11 cellular contexts compared by ENCODE assay signal in the genomic region with DNA sequence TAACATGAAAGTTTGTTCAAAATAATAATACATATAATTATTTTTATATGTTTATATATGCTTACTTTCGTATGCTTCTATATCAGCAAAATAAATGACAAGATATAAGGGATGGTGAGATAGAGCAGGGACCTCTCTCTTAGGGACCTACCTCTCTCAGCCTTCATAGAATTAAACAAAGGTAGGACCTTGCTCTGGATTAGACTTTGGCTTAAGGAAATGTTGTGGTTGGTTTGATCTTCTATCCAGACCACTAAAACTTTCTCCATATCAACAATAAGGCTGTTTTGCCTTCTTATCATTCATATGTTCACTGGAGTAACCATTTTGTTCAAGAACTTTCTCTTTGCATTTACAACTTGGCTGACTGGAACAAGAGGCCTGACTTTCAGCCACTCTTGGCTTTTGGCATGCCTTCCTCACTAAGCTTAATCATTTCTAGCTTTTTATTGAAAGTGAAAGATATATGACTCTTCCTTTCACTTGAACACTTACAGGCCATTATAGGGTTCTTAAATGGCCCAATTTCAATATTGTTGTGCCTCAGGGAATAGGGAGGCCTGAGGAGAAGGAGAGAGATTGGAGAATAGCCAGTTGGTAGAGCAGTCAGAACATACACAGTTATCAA. TPM values are rescaled to one million over a fixed set of nuclear protein-coding genes. Genes with fewer than 3 reads are reported as not detected.
DNase-seq lines count a peak whose midpoint lies in the region; ATAC-seq and TF ChIP-seq lines count a peak whose summit lies in the region.
"Had no signal": no experiment of that assay in that cellular context is flagged by ENCODE, and none has a peak within 500 bp of the region (broad histone marks: within the 10 kb centered on the region; RNA-seq: fewer than 3 reads in every experiment).

No MANE protein-coding gene starts in this region.

- CTCF ChIA-PET in A673 (lab: Charles Lee) = no interaction called here

- ATAC-seq in GM19023 (IDR thresholded peaks at IDR 0.05; ENCODE audit: unreplicated experiment) (peak; percentile 74), HG02642 (IDR thresholded peaks at IDR 0.05; ENCODE audit: poor library complexity, unreplicated experiment) (peak; percentile 47), HG03558 (IDR thresholded peaks at IDR 0.05; ENCODE audit: extremely low read depth, unreplicated experiment) (peak; percentile 76), upper lobe of right lung (no peak)
- ATAC-seq: effector memory CD8-positive, alpha-beta T cell had no signal

- H3K27me3 Mint-ChIP-seq in CD14-positive monocyte (ENCODE audit: low read depth in 3 of 3) = peaks cover 0 to 1% (median 0%) of the 10 kb centered on the region in 3 donors
- H3K27me3 Mint-ChIP-seq: effector memory CD8-positive, alpha-beta T cell had no signal

- no peak overlapping the region for H3K27ac ChIP-seq in A673 (ENCODE audit: low read depth, low read length, poor library complexity, severe bottlenecking)
- H3K27ac ChIP-seq in upper lobe of right lung = no peak overlapping the region
- H3K27ac ChIP-seq: C4-2B had no signal

- H3K4me1 ChIP-seq in A673 (ENCODE audit: insufficient read depth, low read length, poor library complexity, severe bottlenecking) (peaks cover 11% of the 10 kb centered on the region), upper lobe of right lung (no peaks in the 10 kb centered on the region)

- H3K4me3 Mint-ChIP-seq in CD14-positive monocyte = no peak overlapping the region
- H3K4me3 Mint-ChIP-seq: effector memory CD8-positive, alpha-beta T cell had no signal

- H3K4me3 ChIP-seq in A673 (ENCODE audit: low read depth, low read length, poor library complexity, severe bottlenecking) (no peak overlapping the region), upper lobe of right lung (no peak overlapping the region)

- intact Hi-C loops in A673 (cut with micrococcal nuclease; ENCODE audit: unreplicated experiment) (no loop called here), CD14-positive monocyte (cut with micrococcal nuclease) (no loop called here), upper lobe of right lung (cut with DNase I) (no loop called here)

- no peaks in the 10 kb centered on the region for H3K36me3 Mint-ChIP-seq in CD14-positive monocyte

- H3K36me3 ChIP-seq in A673 (ENCODE audit: insufficient read depth, low read length, poor library complexity, severe bottlenecking) (no peaks in the 10 kb centered on the region), upper lobe of right lung (no peaks in the 10 kb centered on the region)

- POLR2A ChIA-PET in A673 (lab: Charles Lee; ENCODE audit: low non-redundant PET) = no interaction called here

- no peaks in the 10 kb centered on the region for H3K9me3 ChIP-seq in A673 (ENCODE audit: low read depth, low read length, poor library complexity, severe bottlenecking)
- H3K9me3 ChIP-seq in upper lobe of right lung = no peaks in the 10 kb centered on the region

- H3K9me3 Mint-ChIP-seq in CD14-positive monocyte = peaks cover 0 to 3% (median 0%) of the 10 kb centered on the region in 7 donors
- H3K9me3 Mint-ChIP-seq: effector memory CD8-positive, alpha-beta T cell had no signal

- no peaks in the 10 kb centered on the region for H3K27me3 ChIP-seq in A673 (replicated peaks; ENCODE audit: insufficient read depth, low read depth, low read length, poor library complexity)
- H3K27me3 ChIP-seq in upper lobe of right lung = no peaks in the 10 kb centered on the region

- no peak for TF ChIP-seq CTCF in A673 (conservative IDR thresholded peaks at IDR 0.05; ENCODE audit: low read depth, low read length)
- no peak for TF ChIP-seq CTCF in CD14-positive monocyte (IDR thresholded peaks at IDR 0.05)
- no peak for TF ChIP-seq CTCF in upper lobe of right lung (IDR thresholded peaks at IDR 0.05)

- no peak overlapping the region for H3K27ac Mint-ChIP-seq in CD14-positive monocyte
- H3K27ac Mint-ChIP-seq: effector memory CD8-positive, alpha-beta T cell had no signal

- peaks cover 3% of the 10 kb centered on the region for H3K4me1 Mint-ChIP-seq in CD14-positive monocyte

- BruUV-seq in A673 (replicated peaks; lab: Mats Ljungman, UMichigan) = no TSS peak

- DNase-seq in A673 (ENCODE audit: low spot score) = peak; percentile 12
- no peak for DNase-seq in MV-4-11 (lab: John Stamatoyannopoulos, UW)
- DNase-seq in CD14-positive monocyte (ENCODE audit: low spot score) = no peak
- no peak for DNase-seq in HPDE6-E6E7 (ENCODE audit: extremely low spot score)
- DNase-seq in upper lobe of right lung = no peak
- DNase-seq: effector memory CD8-positive, alpha-beta T cell; NCI-H146 had no signal

RNA-seq across cellular contexts. Expression of gene FRRS1, which starts 14.4 kb away (rescaled TPM):
- 11.1 and 12.1 TPM in 2 replicates for total RNA-seq in A673 (2021)
- polyA plus RNA-seq in CD14-positive monocyte = 1 to 10 TPM in 1 of 2 donors, under 1 TPM in 1; 0.61 to 2.1 TPM
- 6.8 TPM for total RNA-seq in upper lobe of right lung
